ENCODE assay signal across 12 cellular contexts in genomic region chr3:49454898-49455681, GRCh38. TPM values are rescaled to one million over a fixed set of nuclear protein-coding genes. Genes with fewer than 3 reads are reported as not detected.
DNase-seq lines count a peak whose midpoint lies in the region; ATAC-seq and TF ChIP-seq lines count a peak whose summit lies in the region.
"Had no signal": no experiment of that assay in that cellular context is flagged by ENCODE, and none has a peak within 500 bp of the region (broad histone marks: within the 10 kb centered on the region; RNA-seq: fewer than 3 reads in every experiment).

No MANE protein-coding gene starts in this region.

- H3K4me3 ChIP-seq in HEK293 (ENCODE audit: low read depth, low read length) (no peak overlapping the region), endodermal cell (ENCODE audit: low read length) (no peak overlapping the region), osteoblast (ENCODE audit: insufficient read depth, low read length) (no peak overlapping the region), PC-9 (no peak overlapping the region)
- H3K4me3 ChIP-seq: testis had no signal

- peaks cover 3% of the 10 kb centered on the region; the same call in 1 of the 2 replicates for H3F3A ChIP-seq in PC-9 (ENCODE audit: insufficient read depth, low read depth)

- no peak for ATAC-seq in GM21576 (IDR thresholded peaks at IDR 0.05; ENCODE audit: unreplicated experiment)
- ATAC-seq: T-helper 17 cell had no signal

- peaks cover 31% of the 10 kb centered on the region for H3K4me1 Mint-ChIP-seq in endodermal cell
- H3K4me1 Mint-ChIP-seq: activated CD4-positive, alpha-beta memory T cell treated with anti-CD3 and anti-CD28 coated beads, Interleukin-2, amount 10 ng/mL, durations not matched to agents 7 days and 5 days; activated naive CD4-positive, alpha-beta T cell treated with anti-CD3 and anti-CD28 coated beads, Interleukin-2, amount 50 U/mL, for 24 hours; T-helper 17 cell had no signal

- POLR2A ChIA-PET in HEK293 (lab: Yijun Ruan, JAX) = no interaction called here
- POLR2A ChIA-PET in PC-9 (lab: Charles Lee; ENCODE audit: unreplicated experiment) = no interaction called here

- H3K9ac ChIP-seq in endodermal cell (ENCODE audit: extremely low read depth, low read length, poor library complexity, severe bottlenecking) = no peak overlapping the region

- no peaks in the 10 kb centered on the region for H3K36me3 Mint-ChIP-seq in endodermal cell (ENCODE audit: low read depth)
- H3K36me3 Mint-ChIP-seq: activated naive CD4-positive, alpha-beta T cell treated with anti-CD3 and anti-CD28 coated beads, Interleukin-2, amount 50 U/mL, for 24 hours had no signal

- no peaks in the 10 kb centered on the region for H3K9me3 Mint-ChIP-seq in endodermal cell
- H3K9me3 Mint-ChIP-seq: activated CD4-positive, alpha-beta memory T cell treated with anti-CD3 and anti-CD28 coated beads, Interleukin-2, amount 10 ng/mL, durations not matched to agents 7 days and 5 days; activated naive CD4-positive, alpha-beta T cell treated with anti-CD3 and anti-CD28 coated beads, Interleukin-2, amount 50 U/mL, for 24 hours had no signal

- H3K27ac ChIP-seq in HEK293 (ENCODE audit: extremely low read depth, low read depth, low read length) (no peak overlapping the region), endodermal cell (ENCODE audit: low read depth, low read length) (no peak overlapping the region), osteoblast (ENCODE audit: low read depth, low read length) (no peak overlapping the region), PC-9 (no peak overlapping the region)
- H3K27ac ChIP-seq: C4-2B, testis had no signal

- H3K4me2 ChIP-seq in osteoblast (ENCODE audit: insufficient read depth, low read length) = no peak overlapping the region
- no peak overlapping the region for H3K4me2 ChIP-seq in PC-9

- CTCF ChIA-PET in HEK293 (lab: Yijun Ruan, JAX) = interaction anchor here (1.0 to 1.5 kb wide), 3 partner anchors 11 to 84 kb away, joined by 3 to 10 read pairs (median 5); no protein-coding TSS in a partner anchor
- CTCF ChIA-PET in PC-9 (lab: Charles Lee) = interaction anchor here (0.6 to 2.1 kb wide), 10 partner anchors 15 to 121 kb away, joined by 3 to 9 read pairs (median 4); partner anchors contain the start of genes DAG1, RHOA, TCTA and USP4

- no peak overlapping the region for H3K4me3 Mint-ChIP-seq in endodermal cell
- H3K4me3 Mint-ChIP-seq: activated CD4-positive, alpha-beta memory T cell treated with anti-CD3 and anti-CD28 coated beads, Interleukin-2, amount 10 ng/mL, durations not matched to agents 7 days and 5 days; activated naive CD4-positive, alpha-beta T cell treated with anti-CD3 and anti-CD28 coated beads, Interleukin-2, amount 50 U/mL, for 24 hours; T-helper 17 cell had no signal

- no TSS peak for BruUV-seq in PC-9 (replicated peaks; lab: Mats Ljungman, UMichigan)

- no peaks in the 10 kb centered on the region for H3K4me1 ChIP-seq in HEK293 (ENCODE audit: control insufficient read depth, insufficient read depth, low read length)
- peaks cover 14% of the 10 kb centered on the region for H3K4me1 ChIP-seq in endodermal cell (ENCODE audit: control insufficient read depth, insufficient read depth, low read length)
- peaks cover 12% of the 10 kb centered on the region for H3K4me1 ChIP-seq in osteoblast (ENCODE audit: insufficient read depth, low read length)
- H3K4me1 ChIP-seq in PC-9 (replicated peaks; ENCODE audit: insufficient read depth) = peaks cover 31% of the 10 kb centered on the region

- no peaks in the 10 kb centered on the region for H3K27me3 Mint-ChIP-seq in endodermal cell (ENCODE audit: insufficient read depth)
- H3K27me3 Mint-ChIP-seq: activated CD4-positive, alpha-beta memory T cell treated with anti-CD3 and anti-CD28 coated beads, Interleukin-2, amount 10 ng/mL, durations not matched to agents 7 days and 5 days; activated naive CD4-positive, alpha-beta T cell treated with anti-CD3 and anti-CD28 coated beads, Interleukin-2, amount 50 U/mL, for 24 hours; T-helper 17 cell had no signal

- H3K79me2 ChIP-seq in osteoblast (ENCODE audit: insufficient read depth, low read length) = no peaks in the 10 kb centered on the region
- no peaks in the 10 kb centered on the region for H3K79me2 ChIP-seq in PC-9 (ENCODE audit: low read depth)

- H3K36me3 ChIP-seq in HEK293 (ENCODE audit: control insufficient read depth in 2 of 2, insufficient read depth in 1 of 2, low read length in 2 of 2) = no peaks in the 10 kb centered on the region
- H3K36me3 ChIP-seq in endodermal cell (ENCODE audit: control insufficient read depth, insufficient read depth, low read length) = no peaks in the 10 kb centered on the region
- no peaks in the 10 kb centered on the region for H3K36me3 ChIP-seq in osteoblast (ENCODE audit: insufficient read depth, low read length)
- H3K36me3 ChIP-seq in PC-9 (ENCODE audit: low read depth) = no peaks in the 10 kb centered on the region

- DNase-seq in endodermal cell (peak; percentile 52), osteoblast (ENCODE audit: insufficient read length, low spot score, missing footprints) (peak; percentile 61), PC-9 (no peak)
- no peak for DNase-seq in activated effector memory CD4-positive, alpha-beta T cell treated with anti-CD3 and anti-CD28 coated beads, Interleukin-2, amount 50 U/mL, for 16 hours
- DNase-seq: activated CD4-positive, alpha-beta memory T cell treated with anti-CD3 and anti-CD28 coated beads, Interleukin-2, amount 10 ng/mL, durations not matched to agents 7 days and 5 days; NCI-H1694; T-helper 17 cell had no signal

- intact Hi-C loops in PC-9 (cut with micrococcal nuclease; ENCODE audit: unreplicated experiment) = loop anchor here (1.0 kb wide), 3 partner anchors 84 to 384 kb away; partner anchors contain the start of gene APEH

- H2AFZ ChIP-seq in osteoblast (ENCODE audit: low read length) (peak overlapping the region; percentile 64), PC-9 (no peak overlapping the region)

- WGBS in endodermal cell (ENCODE audit: insufficient coverage in 1 of 2, insufficient read length in 1 of 2), 2 experiments = 70 to 84% methylated on average over 2 to 3 of the region's 3 CpGs

- H4K20me1 ChIP-seq in osteoblast (ENCODE audit: insufficient read depth, low read length) (no peaks in the 10 kb centered on the region), PC-9 (ENCODE audit: insufficient read depth) (no peaks in the 10 kb centered on the region)

- H3K9me3 ChIP-seq in HEK293 (ENCODE audit: control insufficient read depth, insufficient read depth, low read depth, low read length) = no peaks in the 10 kb centered on the region
- no peaks in the 10 kb centered on the region for H3K9me3 ChIP-seq in endodermal cell (ENCODE audit: control insufficient read depth, low read length)
- no peaks in the 10 kb centered on the region for H3K9me3 ChIP-seq in osteoblast (ENCODE audit: low read depth, low read length)
- H3K9me3 ChIP-seq in PC-9 (ENCODE audit: insufficient read depth, low read depth) = no peaks in the 10 kb centered on the region
- H3K9me3 ChIP-seq: testis had no signal

- no peaks in the 10 kb centered on the region for H3K9me2 ChIP-seq in PC-9 (ENCODE audit: insufficient read depth)

- TF ChIP-seq CTCF in HEK293 (tag by site-specific recombination; IDR thresholded peaks at IDR 0.05) = no peak
- TF ChIP-seq CTCF in endodermal cell (conservative IDR thresholded peaks at IDR 0.05) = no peak
- TF ChIP-seq CTCF in osteoblast (IDR thresholded peaks at IDR 0.05; ENCODE audit: extremely low read depth, low read depth, low read length) = no peak
- no peak for TF ChIP-seq CTCF in PC-9 (conservative IDR thresholded peaks at IDR 0.05)

- peak overlapping the region; percentile 33 for H3K27ac Mint-ChIP-seq in endodermal cell
- H3K27ac Mint-ChIP-seq: activated CD4-positive, alpha-beta memory T cell treated with anti-CD3 and anti-CD28 coated beads, Interleukin-2, amount 10 ng/mL, durations not matched to agents 7 days and 5 days; activated naive CD4-positive, alpha-beta T cell treated with anti-CD3 and anti-CD28 coated beads, Interleukin-2, amount 50 U/mL, for 24 hours; T-helper 17 cell had no signal

- no peaks in the 10 kb centered on the region for H3K27me3 ChIP-seq in endodermal cell (ENCODE audit: control insufficient read depth, insufficient read depth, low read length, poor library complexity, severe bottlenecking)
- no peaks in the 10 kb centered on the region for H3K27me3 ChIP-seq in osteoblast (ENCODE audit: insufficient read depth, low read length)
- no peaks in the 10 kb centered on the region for H3K27me3 ChIP-seq in PC-9 (ENCODE audit: insufficient read depth, low read depth)
- H3K27me3 ChIP-seq: testis had no signal

TF ChIP-seq in HEK293, 187 proteins besides CTCF, POLR2A, EP300 and RAD21 (continues in another document):
- TF ChIP-seq WT1 (tag by site-specific recombination; IDR thresholded peaks at IDR 0.05) (no peak), ZNF629 (tag by site-specific recombination; IDR thresholded peaks at IDR 0.05) (no peak), ZNF341 (tag by site-specific recombination; IDR thresholded peaks at IDR 0.05; ENCODE audit: low read depth) (peak; percentile 80)
- TF ChIP-seq, protein P1, sequence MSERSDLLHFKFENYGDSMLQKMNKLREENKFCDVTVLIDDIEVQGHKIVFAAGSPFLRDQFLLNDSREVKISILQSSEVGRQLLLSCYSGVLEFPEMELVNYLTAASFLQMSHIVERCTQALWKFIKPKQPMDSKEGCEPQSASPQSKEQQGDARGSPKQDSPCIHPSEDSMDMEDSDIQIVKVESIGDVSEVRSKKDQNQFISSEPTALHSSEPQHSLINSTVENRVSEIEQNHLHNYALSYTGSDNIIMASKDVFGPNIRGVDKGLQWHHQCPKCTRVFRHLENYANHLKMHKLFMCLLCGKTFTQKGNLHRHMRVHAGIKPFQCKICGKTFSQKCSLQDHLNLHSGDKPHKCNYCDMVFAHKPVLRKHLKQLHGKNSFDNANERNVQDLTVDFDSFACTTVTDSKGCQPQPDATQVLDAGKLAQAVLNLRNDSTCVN (tag by site-specific recombination; optimal IDR thresholded peaks at IDR 0.05) = no peak

RNA-seq across cellular contexts. Expression of gene DAG1, which starts 15.0 kb away (rescaled TPM):
- total RNA-seq in endodermal cell (100 to 1,000 TPM; 145 to 176 TPM), osteoblast (55.4 and 58.3 TPM in 2 replicates), PC-9 (2021) (156 and 206 TPM in 2 replicates)
- polyA plus RNA-seq in endodermal cell (2013, experiment 1 of 2) = 65.6 TPM
- 69.3 TPM for polyA plus RNA-seq in endodermal cell (2013, experiment 2 of 2)

RNA-seq across cellular contexts. Expression of gene NICN1, which starts 26.0 kb away (rescaled TPM):
- total RNA-seq in endodermal cell (10 to 100 TPM; 10.4 to 19.6 TPM), osteoblast (3.8 and 4.7 TPM in 2 replicates), PC-9 (2021) (14.6 and 23.7 TPM in 2 replicates)
- polyA plus RNA-seq in endodermal cell (2013, experiment 1 of 2) = 20.8 TPM
- 17.5 TPM for polyA plus RNA-seq in endodermal cell (2013, experiment 2 of 2)

RNA-seq across cellular contexts. Expression of gene AMT, which starts 32.8 kb away (rescaled TPM):
- 10 to 100 TPM; 44.4 to 51.7 TPM for total RNA-seq in endodermal cell
- 25.9 TPM for polyA plus RNA-seq in endodermal cell (2013, experiment 1 of 2)
- polyA plus RNA-seq in endodermal cell (2013, experiment 2 of 2) = 21.9 TPM
- total RNA-seq in osteoblast = 1.1 and 1.2 TPM in 2 replicates
- 12.9 and 17.6 TPM in 2 replicates for total RNA-seq in PC-9 (2021)

RNA-seq across cellular contexts. Expression of gene TCTA, which starts 42.9 kb away (rescaled TPM):
- total RNA-seq in endodermal cell (10 to 100 TPM in 1 of 2 donors, 1 to 10 TPM in 1; 6.3 to 11.2 TPM), osteoblast (35.8 and 37.4 TPM in 2 replicates), PC-9 (2021) (17.0 and 17.2 TPM in 2 replicates)
- 8.1 TPM for polyA plus RNA-seq in endodermal cell (2013, experiment 1 of 2)
- 6.9 TPM for polyA plus RNA-seq in endodermal cell (2013, experiment 2 of 2)

RNA-seq across cellular contexts. Expression of gene RHOA, which starts 43.3 kb away (rescaled TPM):
- total RNA-seq in endodermal cell (100 to 1,000 TPM; 359 to 371 TPM), osteoblast (860 and 899 TPM in 2 replicates), PC-9 (2021) (413 and 416 TPM in 2 replicates)
- 416 TPM for polyA plus RNA-seq in endodermal cell (2013, experiment 1 of 2)
- polyA plus RNA-seq in endodermal cell (2013, experiment 2 of 2) = 399 TPM

Comparison
In these comparisons a context has a peak if more than half of its experiments do, and no peak if none do; other contexts are left out.
1. DNase-seq: peak in endodermal cell (single experiment) and osteoblast (single experiment); none in PC-9 (0 of 2) and activated effector memory CD4-positive, alpha-beta T cell treated with anti-CD3 and anti-CD28 coated beads, Interleukin-2, amount 50 U/mL, for 16 hours (single experiment).